2 cellular contexts compared by ENCODE assay signal in the genomic region with DNA sequence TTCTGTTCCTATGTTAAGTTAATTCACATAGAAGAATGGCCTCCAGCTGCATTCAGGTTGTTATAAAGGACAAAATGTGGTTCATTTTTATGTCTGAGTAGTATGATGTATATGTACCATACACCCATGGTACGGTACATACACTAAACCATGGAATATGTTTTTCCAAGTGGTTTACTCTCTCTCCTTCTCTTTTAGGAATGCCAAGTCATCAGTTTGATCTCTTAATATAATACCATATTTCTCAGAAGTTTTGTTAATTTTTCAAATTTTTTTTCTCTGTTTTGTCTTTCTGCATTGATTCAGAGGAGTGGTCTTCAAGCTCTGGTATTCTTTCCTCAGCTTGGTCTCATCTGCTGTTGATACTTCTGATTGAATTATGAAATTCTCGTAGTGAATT.
TF ChIP-seq lines count a peak whose summit lies in the region.

No MANE protein-coding gene starts in this region.

TF ChIP-seq in HepG2, 621 proteins besides CTCF, POLR2A, EP300 and RAD21:
- TF ChIP-seq TSC22D2 (CRISPR knock-in tag; IDR thresholded peaks at IDR 0.05; ENCODE audit: borderline replicate concordance) (no peak), MAFK (conservative IDR thresholded peaks at IDR 0.05 in 1 of 2, IDR thresholded peaks at IDR 0.05 in 1 of 2; ENCODE audit: low read length in 2 of 2) (peak; percentile 23 to 72; a peak in 2 of 4 replicates), RFXAP (CRISPR knock-in tag; IDR thresholded peaks at IDR 0.05; ENCODE audit: borderline replicate concordance) (no peak), RFXANK (CRISPR knock-in tag; IDR thresholded peaks at IDR 0.05) (no peak), NR1H2 (CRISPR knock-in tag; IDR thresholded peaks at IDR 0.05; ENCODE audit: borderline replicate concordance, low read depth) (no peak), AKAP8 (CRISPR knock-in tag; IDR thresholded peaks at IDR 0.05) (no peak), AHR (CRISPR knock-in tag; IDR thresholded peaks at IDR 0.05) (no peak), MAFF (IDR thresholded peaks at IDR 0.05; ENCODE audit: low read depth, low read length) (peak; percentile 60), ZNF878 (CRISPR knock-in tag; IDR thresholded peaks at IDR 0.05) (no peak)
- TF ChIP-seq, protein P1, sequence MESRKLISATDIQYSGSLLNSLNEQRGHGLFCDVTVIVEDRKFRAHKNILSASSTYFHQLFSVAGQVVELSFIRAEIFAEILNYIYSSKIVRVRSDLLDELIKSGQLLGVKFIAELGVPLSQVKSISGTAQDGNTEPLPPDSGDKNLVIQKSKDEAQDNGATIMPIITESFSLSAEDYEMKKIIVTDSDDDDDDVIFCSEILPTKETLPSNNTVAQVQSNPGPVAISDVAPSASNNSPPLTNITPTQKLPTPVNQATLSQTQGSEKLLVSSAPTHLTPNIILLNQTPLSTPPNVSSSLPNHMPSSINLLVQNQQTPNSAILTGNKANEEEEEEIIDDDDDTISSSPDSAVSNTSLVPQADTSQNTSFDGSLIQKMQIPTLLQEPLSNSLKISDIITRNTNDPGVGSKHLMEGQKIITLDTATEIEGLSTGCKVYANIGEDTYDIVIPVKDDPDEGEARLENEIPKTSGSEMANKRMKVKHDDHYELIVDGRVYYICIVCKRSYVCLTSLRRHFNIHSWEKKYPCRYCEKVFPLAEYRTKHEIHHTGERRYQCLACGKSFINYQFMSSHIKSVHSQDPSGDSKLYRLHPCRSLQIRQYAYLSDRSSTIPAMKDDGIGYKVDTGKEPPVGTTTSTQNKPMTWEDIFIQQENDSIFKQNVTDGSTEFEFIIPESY (CRISPR knock-in tag; IDR thresholded peaks at IDR 0.05) = no peak

TF ChIP-seq in IMR-90, 13 proteins besides CTCF, POLR2A, EP300 and RAD21:
- TF ChIP-seq MAFK (IDR thresholded peaks at IDR 0.05; ENCODE audit: low read depth, low read length) (peak; percentile 63), RFX5 (IDR thresholded peaks at IDR 0.05; ENCODE audit: low read depth, low read length) (no peak)
